22 cellular contexts compared by ENCODE assay signal in genomic region chr3:38086496-38086895, GRCh38. TPM values are rescaled to one million over a fixed set of nuclear protein-coding genes. Genes with fewer than 3 reads are reported as not detected.
A peak's percentile ranks its signal among the peaks of the same experiment; 100 is the strongest.
DNase-seq lines count a peak whose midpoint lies in the region; ATAC-seq, FAIRE-seq and TF ChIP-seq lines count a peak whose summit lies in the region.
"Had no signal": no experiment of that assay in that cellular context is flagged by ENCODE, and none has a peak within 500 bp of the region (broad histone marks: within the 10 kb centered on the region; RNA-seq: fewer than 3 reads in every experiment).

No MANE protein-coding gene starts in this region.

- H3K9ac ChIP-seq in liver (ENCODE audit: low read depth in 1 of 2, low read length in 2 of 2) (no peak overlapping the region), HepG2 (ENCODE audit: insufficient read depth, low read depth, low read length) (no peak overlapping the region)
- H3K9ac ChIP-seq: BLaER1 had no signal

- ATAC-seq in HepG2, result no peak
- ATAC-seq in left lobe of liver, result peak; percentile 78

- no peaks in the 10 kb centered on the region for H3K27me3 ChIP-seq in liver (ENCODE audit: control insufficient read depth in 4 of 4, insufficient read depth in 4 of 4, low read length in 3 of 4)
- H3K27me3 ChIP-seq in HepG2 (ENCODE audit: control insufficient read depth in 1 of 2, insufficient read depth in 2 of 2, low read length in 2 of 2), result peaks cover 0 to 8% of the 10 kb centered on the region in 2 experiments; a peak in 2 of 5 replicates
- H3K27me3 ChIP-seq: BLaER1 had no signal

- POLR2A ChIA-PET in HepG2 (lab: Yijun Ruan, JAX), result no interaction called here
- POLR2A ChIA-PET in OCI-LY7 (lab: Charles Lee), result no interaction called here

- no peak for TF ChIP-seq POLR2A in HepG2 (IDR thresholded peaks at IDR 0.05; ENCODE audit: insufficient read depth in 1 of 2, low read depth in 2 of 2, low read length in 2 of 2)

- WGBS in liver, result 57% methylated on average over 3 of the region's 3 CpGs
- WGBS in HepG2 (ENCODE audit: low lambda C conversion rate), result 52% methylated on average over 3 of the region's 3 CpGs

- FAIRE-seq in HepG2 (lab: Jason Lieb, UNC), result no peak
- FAIRE-seq: A204.1, GM12891, GM18507 had no signal

- H3K4me3 ChIP-seq in liver (ENCODE audit: low read depth in 1 of 3, low read length in 3 of 3) (no peak overlapping the region), HepG2 (replicated peaks in 1 of 3; ENCODE audit: insufficient read depth in 1 of 3, low read depth in 2 of 3, low read length in 3 of 3) (no peak overlapping the region), OCI-LY7 (ENCODE audit: low read depth, low read length, poor library complexity, severe bottlenecking) (no peak overlapping the region)
- H3K4me3 ChIP-seq: BLaER1, GM23338 had no signal

- in situ Hi-C loops in HepG2 (cut with HindIII; ENCODE audit: extremely low pct_ligation_motif_present, low pct_unique_long_range_greater_than_20kb), result no loop called here

- no peaks in the 10 kb centered on the region for H4K20me1 ChIP-seq in HepG2 (ENCODE audit: insufficient read depth, low read length)
- H4K20me1 ChIP-seq in OCI-LY7 (ENCODE audit: insufficient read depth, low read length), result no peaks in the 10 kb centered on the region
- H4K20me1 ChIP-seq: BLaER1 had no signal

- H3K9me3 ChIP-seq in liver (ENCODE audit: control insufficient read depth in 4 of 4, low read length in 3 of 4) (no peaks in the 10 kb centered on the region), HepG2 (ENCODE audit: low read length) (no peaks in the 10 kb centered on the region), OCI-LY7 (ENCODE audit: low read length) (no peaks in the 10 kb centered on the region)

- H3K4me2 ChIP-seq in HepG2 (ENCODE audit: low read depth, low read length) (no peak overlapping the region), OCI-LY7 (ENCODE audit: low read length) (no peak overlapping the region)
- H3K4me2 ChIP-seq: BLaER1, GM23338 had no signal

- H3K79me2 ChIP-seq in HepG2 (ENCODE audit: insufficient read depth, low read length) (no peaks in the 10 kb centered on the region), OCI-LY7 (ENCODE audit: insufficient read depth, low read depth, low read length) (no peaks in the 10 kb centered on the region)

- TF ChIP-seq EP300 in HepG2 (IDR thresholded peaks at IDR 0.05; ENCODE audit: low read depth in 2 of 2, low read length in 2 of 2), result no peak
- no peak for TF ChIP-seq EP300 in HepG2 (CRISPR knock-in tag; IDR thresholded peaks at IDR 0.05; ENCODE audit: borderline replicate concordance)

- no peaks in the 10 kb centered on the region for H3K9me2 ChIP-seq in OCI-LY7 (ENCODE audit: insufficient read depth, low read length)

- no peak overlapping the region for H2AFZ ChIP-seq in HepG2 (ENCODE audit: low read length)
- H2AFZ ChIP-seq in OCI-LY7 (ENCODE audit: low read length), result no peak overlapping the region
- H2AFZ ChIP-seq: GM23338 had no signal

- BruUV-seq in HepG2 (replicated peaks; lab: Mats Ljungman, UMichigan) (no TSS peak), OCI-LY7 (replicated peaks; lab: Mats Ljungman, UMichigan) (no TSS peak)

- no peak for DNase-seq in HepG2 (ENCODE audit: low spot score)
- DNase-seq in RPMI8226, result peak; percentile 1
- DNase-seq in left lobe of liver (ENCODE audit: low spot score), result no peak
- no peak for DNase-seq in OCI-LY7 (ENCODE audit: low spot score)
- no peak for DNase-seq in NAMALWA (ENCODE audit: low spot score)
- DNase-seq in occipital lobe (lab: John Stamatoyannopoulos, UW), result no peak
- DNase-seq: Calu3, COR-L47, DMS53, DMS79 treated with DMSO at 0.1 percent for 48 hours, GF-D8, H9 had no signal

- TF ChIP-seq CTCF in liver (IDR thresholded peaks at IDR 0.05; ENCODE audit: low read depth, low read length, missing input control) (no peak), HepG2 (CRISPR knock-in tag; IDR thresholded peaks at IDR 0.05) (no peak), OCI-LY7 (conservative IDR thresholded peaks at IDR 0.05; ENCODE audit: low read length) (no peak)

- H3K36me3 ChIP-seq in liver (ENCODE audit: control insufficient read depth in 4 of 4, insufficient read depth in 3 of 4, low read depth in 1 of 4, low read length in 3 of 4), result no peaks in the 10 kb centered on the region
- H3K36me3 ChIP-seq in HepG2 (replicated peaks in 1 of 2; ENCODE audit: control insufficient read depth in 1 of 2, insufficient read depth in 2 of 2, low read length in 2 of 2), result no peaks in the 10 kb centered on the region
- no peaks in the 10 kb centered on the region for H3K36me3 ChIP-seq in OCI-LY7 (ENCODE audit: insufficient read depth, low read length)
- H3K36me3 ChIP-seq: BLaER1 had no signal

- H3K4me1 ChIP-seq in liver (ENCODE audit: control insufficient read depth in 4 of 4, insufficient read depth in 4 of 4, low read length in 3 of 4), result peaks cover 2 to 13% (median 9%) of the 10 kb centered on the region in 4 donors
- H3K4me1 ChIP-seq in HepG2 (ENCODE audit: insufficient read depth, low read length), result no peaks in the 10 kb centered on the region
- H3K4me1 ChIP-seq in OCI-LY7 (ENCODE audit: insufficient read depth, low read length, poor library complexity, severe bottlenecking), result no peaks in the 10 kb centered on the region

- peak in 1 of 2 donors; percentile 12 for TF ChIP-seq RAD21 in liver (IDR thresholded peaks at IDR 0.05)
- no peak for TF ChIP-seq RAD21 in HepG2 (CRISPR knock-in tag; IDR thresholded peaks at IDR 0.05)

- intact Hi-C loops in HepG2 (cut with micrococcal nuclease; ENCODE audit: unreplicated experiment) (no loop called here), OCI-LY7 (cut with micrococcal nuclease; ENCODE audit: unreplicated experiment) (no loop called here)

- CTCF ChIA-PET in HepG2 (lab: Yijun Ruan, JAX; ENCODE audit: low intra/inter-chr PET ratio, low total read pairs) (no interaction called here), OCI-LY7 (lab: Charles Lee; ENCODE audit: unreplicated experiment) (no interaction called here)

- H3K27ac ChIP-seq in liver (ENCODE audit: low read depth in 1 of 2, low read length in 2 of 2), result no peak overlapping the region
- no peak overlapping the region for H3K27ac ChIP-seq in HepG2 (ENCODE audit: extremely low read length, insufficient read depth, low read length)
- H3K27ac ChIP-seq in OCI-LY7 (ENCODE audit: low read depth, low read length, poor library complexity, severe bottlenecking), result no peak overlapping the region
- H3K27ac ChIP-seq: 22Rv1, BLaER1, C4-2B had no signal

RNA-seq across cellular contexts. Expression of gene DLEC1, which starts 47.5 kb away (rescaled TPM):
- under 1 TPM; 0.09 to 0.17 TPM for total RNA-seq in liver
- under 1 TPM; 0.43 to 0.63 TPM for polyA plus RNA-seq in liver
- total RNA-seq in HepG2 (2016; rRNA removed; fragmentation: Illumina TruSeq; extraction: Trizol), result not detected in 2 replicates
- total RNA-seq in HepG2 (2016; cell fraction: cytosol; rRNA removed; fragmentation: Illumina TruSeq; extraction: Trizol; ENCODE audit: low read depth), result not detected in 2 replicates
- total RNA-seq in HepG2 (2016; cell fraction: insoluble cytoplasmic fraction; rRNA removed; fragmentation: Illumina TruSeq; extraction: Trizol), result not detected in 2 replicates
- total RNA-seq in HepG2 (2016; cell fraction: membrane; rRNA removed; fragmentation: Illumina TruSeq; extraction: Trizol), result not detected in 2 replicates
- not detected in 2 replicates for total RNA-seq in HepG2 (2016; cell fraction: nucleus; rRNA removed; fragmentation: Illumina TruSeq; extraction: Trizol)
- 0.09 and 0.13 TPM in 2 replicates for polyA plus RNA-seq in HepG2 (2011; rRNA removed)
- 0.01 TPM in 1 of 2 replicates, not detected in the other for polyA plus RNA-seq in HepG2 (2011; cell fraction: cytosol; rRNA removed)
- 0.56 and 0.99 TPM in 2 replicates for polyA plus RNA-seq in HepG2 (2011; cell fraction: nucleus; rRNA removed)
- polyA plus RNA-seq in HepG2 (2012), result 0.47 and 0.54 TPM in 2 replicates
- not detected in 2 replicates for polyA plus RNA-seq in HepG2 (2016; cell fraction: cytosol; fragmentation: Illumina TruSeq; extraction: Trizol; ENCODE audit: low read depth)
- not detected in 2 replicates for polyA plus RNA-seq in HepG2 (2016; cell fraction: insoluble cytoplasmic fraction; fragmentation: Illumina TruSeq; extraction: Trizol; ENCODE audit: low read depth)
- polyA plus RNA-seq in HepG2 (2016; cell fraction: membrane; fragmentation: Illumina TruSeq; extraction: Trizol; ENCODE audit: low read depth), result not detected in 2 replicates
- polyA plus RNA-seq in HepG2 (2016; cell fraction: nucleus; fragmentation: Illumina TruSeq; extraction: Trizol; ENCODE audit: insufficient read depth, low read depth), result not detected in 2 replicates
- polyA minus RNA-seq in HepG2 (2011; rRNA and poly(A)+ RNA removed; ENCODE audit: low replicate concordance), result 0.40 TPM in 1 of 2 replicates, not detected in the other
- polyA minus RNA-seq in HepG2 (2011; cell fraction: cytosol; rRNA and poly(A)+ RNA removed), result not detected in 2 replicates
- 0.77 and 0.99 TPM in 2 replicates for polyA minus RNA-seq in HepG2 (2011; cell fraction: nucleus; rRNA and poly(A)+ RNA removed)
- 0.05 TPM for total RNA-seq in left lobe of liver
- total RNA-seq in OCI-LY7 (2014; rRNA removed; shearing (Covaris generic)), result 0.13 TPM in 1 of 2 replicates, not detected in the other
- 0.11 TPM in 1 of 2 replicates, not detected in the other for total RNA-seq in OCI-LY7 (2022)
- 0.78 TPM for total RNA-seq in occipital lobe
- total RNA-seq: Daoy, G401 had no signal

RNA-seq across cellular contexts. Expression of gene ACAA1, which starts 50.4 kb away (rescaled TPM):
- total RNA-seq in liver (100 to 1,000 TPM; 220 to 410 TPM), HepG2 (2016; rRNA removed; fragmentation: Illumina TruSeq; extraction: Trizol) (60.8 and 107 TPM in 2 replicates), left lobe of liver (479 TPM), OCI-LY7 (2022) (45.3 and 50.3 TPM in 2 replicates), occipital lobe (26.2 TPM)
- polyA plus RNA-seq in liver (100 to 1,000 TPM; 338 to 342 TPM), HepG2 (2011; rRNA removed) (188 and 221 TPM in 2 replicates)
- 27.5 and 27.8 TPM in 2 replicates for total RNA-seq in HepG2 (2016; cell fraction: cytosol; rRNA removed; fragmentation: Illumina TruSeq; extraction: Trizol; ENCODE audit: low read depth)
- 63.4 and 105 TPM in 2 replicates for total RNA-seq in HepG2 (2016; cell fraction: insoluble cytoplasmic fraction; rRNA removed; fragmentation: Illumina TruSeq; extraction: Trizol)
- 52.7 and 55.5 TPM in 2 replicates for total RNA-seq in HepG2 (2016; cell fraction: membrane; rRNA removed; fragmentation: Illumina TruSeq; extraction: Trizol)
- 75.4 and 87.9 TPM in 2 replicates for total RNA-seq in HepG2 (2016; cell fraction: nucleus; rRNA removed; fragmentation: Illumina TruSeq; extraction: Trizol)
- polyA plus RNA-seq in HepG2 (2011; cell fraction: cytosol; rRNA removed), result 169 and 202 TPM in 2 replicates
- 588 and 662 TPM in 2 replicates for polyA plus RNA-seq in HepG2 (2011; cell fraction: nucleus; rRNA removed)
- polyA plus RNA-seq in HepG2 (2012), result 125 and 170 TPM in 2 replicates
- polyA plus RNA-seq in HepG2 (2016; cell fraction: cytosol; fragmentation: Illumina TruSeq; extraction: Trizol; ENCODE audit: low read depth), result 44.3 and 47.9 TPM in 2 replicates
- polyA plus RNA-seq in HepG2 (2016; cell fraction: insoluble cytoplasmic fraction; fragmentation: Illumina TruSeq; extraction: Trizol; ENCODE audit: low read depth), result 240 and 247 TPM in 2 replicates
- 62.9 and 66.6 TPM in 2 replicates for polyA plus RNA-seq in HepG2 (2016; cell fraction: membrane; fragmentation: Illumina TruSeq; extraction: Trizol; ENCODE audit: low read depth)
- 290 and 311 TPM in 2 replicates for polyA plus RNA-seq in HepG2 (2016; cell fraction: nucleus; fragmentation: Illumina TruSeq; extraction: Trizol; ENCODE audit: insufficient read depth, low read depth)
- polyA minus RNA-seq in HepG2 (2011; rRNA and poly(A)+ RNA removed; ENCODE audit: low replicate concordance), result 57.0 and 213 TPM in 2 replicates
- 80.2 and 80.3 TPM in 2 replicates for polyA minus RNA-seq in HepG2 (2011; cell fraction: cytosol; rRNA and poly(A)+ RNA removed)
- 241 and 244 TPM in 2 replicates for polyA minus RNA-seq in HepG2 (2011; cell fraction: nucleus; rRNA and poly(A)+ RNA removed)
- total RNA-seq in OCI-LY7 (2014; rRNA removed; shearing (Covaris generic)), result 13.3 and 13.9 TPM in 2 replicates

RNA-seq across cellular contexts. Expression of gene MYD88, which starts 52.0 kb away (rescaled TPM):
- total RNA-seq in liver (10 to 100 TPM; 15.4 to 60.3 TPM), HepG2 (2016; rRNA removed; fragmentation: Illumina TruSeq; extraction: Trizol) (7.6 and 14.5 TPM in 2 replicates), left lobe of liver (37.5 TPM), OCI-LY7 (2022) (28.6 and 29.4 TPM in 2 replicates), occipital lobe (2.7 TPM)
- polyA plus RNA-seq in liver (10 to 100 TPM; 37.0 to 51.1 TPM), HepG2 (2011; rRNA removed) (32.7 and 36.6 TPM in 2 replicates)
- 2.5 and 3.5 TPM in 2 replicates for total RNA-seq in HepG2 (2016; cell fraction: cytosol; rRNA removed; fragmentation: Illumina TruSeq; extraction: Trizol; ENCODE audit: low read depth)
- 7.2 and 14.6 TPM in 2 replicates for total RNA-seq in HepG2 (2016; cell fraction: insoluble cytoplasmic fraction; rRNA removed; fragmentation: Illumina TruSeq; extraction: Trizol)
- 6.0 and 6.5 TPM in 2 replicates for total RNA-seq in HepG2 (2016; cell fraction: membrane; rRNA removed; fragmentation: Illumina TruSeq; extraction: Trizol)
- total RNA-seq in HepG2 (2016; cell fraction: nucleus; rRNA removed; fragmentation: Illumina TruSeq; extraction: Trizol), result 9.8 and 11.0 TPM in 2 replicates
- polyA plus RNA-seq in HepG2 (2011; cell fraction: cytosol; rRNA removed), result 31.0 and 32.2 TPM in 2 replicates
- polyA plus RNA-seq in HepG2 (2011; cell fraction: nucleus; rRNA removed), result 53.7 and 60.9 TPM in 2 replicates
- 19.9 and 22.6 TPM in 2 replicates for polyA plus RNA-seq in HepG2 (2012)
- 2.8 and 2.9 TPM in 2 replicates for polyA plus RNA-seq in HepG2 (2016; cell fraction: cytosol; fragmentation: Illumina TruSeq; extraction: Trizol; ENCODE audit: low read depth)
- polyA plus RNA-seq in HepG2 (2016; cell fraction: insoluble cytoplasmic fraction; fragmentation: Illumina TruSeq; extraction: Trizol; ENCODE audit: low read depth), result 51.1 and 57.2 TPM in 2 replicates
- polyA plus RNA-seq in HepG2 (2016; cell fraction: membrane; fragmentation: Illumina TruSeq; extraction: Trizol; ENCODE audit: low read depth), result 9.0 and 9.6 TPM in 2 replicates
- polyA plus RNA-seq in HepG2 (2016; cell fraction: nucleus; fragmentation: Illumina TruSeq; extraction: Trizol; ENCODE audit: insufficient read depth, low read depth), result 48.1 and 53.6 TPM in 2 replicates
- 15.6 and 54.6 TPM in 2 replicates for polyA minus RNA-seq in HepG2 (2011; rRNA and poly(A)+ RNA removed; ENCODE audit: low replicate concordance)
- polyA minus RNA-seq in HepG2 (2011; cell fraction: cytosol; rRNA and poly(A)+ RNA removed), result 19.7 and 21.8 TPM in 2 replicates
- 13.9 and 15.8 TPM in 2 replicates for polyA minus RNA-seq in HepG2 (2011; cell fraction: nucleus; rRNA and poly(A)+ RNA removed)
- total RNA-seq in OCI-LY7 (2014; rRNA removed; shearing (Covaris generic)), result 8.8 and 16.3 TPM in 2 replicates
- total RNA-seq: G401 had no signal

RNA-seq across cellular contexts. Expression of gene PLCD1, which starts 57.1 kb away (rescaled TPM):
- total RNA-seq in liver, result 10 to 100 TPM in 1 of 2 donors, 1 to 10 TPM in 1; 9.5 to 10.5 TPM
- polyA plus RNA-seq in liver, result 1 to 10 TPM; 6.7 to 8.7 TPM
- 10.1 and 11.4 TPM in 2 replicates for total RNA-seq in HepG2 (2016; rRNA removed; fragmentation: Illumina TruSeq; extraction: Trizol)
- 2.1 and 3.6 TPM in 2 replicates for total RNA-seq in HepG2 (2016; cell fraction: cytosol; rRNA removed; fragmentation: Illumina TruSeq; extraction: Trizol; ENCODE audit: low read depth)
- total RNA-seq in HepG2 (2016; cell fraction: insoluble cytoplasmic fraction; rRNA removed; fragmentation: Illumina TruSeq; extraction: Trizol), result 9.3 and 12.3 TPM in 2 replicates
- total RNA-seq in HepG2 (2016; cell fraction: membrane; rRNA removed; fragmentation: Illumina TruSeq; extraction: Trizol), result 4.6 and 5.7 TPM in 2 replicates
- total RNA-seq in HepG2 (2016; cell fraction: nucleus; rRNA removed; fragmentation: Illumina TruSeq; extraction: Trizol), result 8.0 and 8.9 TPM in 2 replicates
- polyA plus RNA-seq in HepG2 (2011; rRNA removed), result 12.4 and 12.8 TPM in 2 replicates
- 7.2 and 10.7 TPM in 2 replicates for polyA plus RNA-seq in HepG2 (2011; cell fraction: cytosol; rRNA removed)
- 30.9 and 33.2 TPM in 2 replicates for polyA plus RNA-seq in HepG2 (2011; cell fraction: nucleus; rRNA removed)
- 10.6 and 11.1 TPM in 2 replicates for polyA plus RNA-seq in HepG2 (2012)
- 2.2 and 2.7 TPM in 2 replicates for polyA plus RNA-seq in HepG2 (2016; cell fraction: cytosol; fragmentation: Illumina TruSeq; extraction: Trizol; ENCODE audit: low read depth)
- polyA plus RNA-seq in HepG2 (2016; cell fraction: insoluble cytoplasmic fraction; fragmentation: Illumina TruSeq; extraction: Trizol; ENCODE audit: low read depth), result 6.8 and 9.0 TPM in 2 replicates
- polyA plus RNA-seq in HepG2 (2016; cell fraction: membrane; fragmentation: Illumina TruSeq; extraction: Trizol; ENCODE audit: low read depth), result 3.9 and 5.6 TPM in 2 replicates
- polyA plus RNA-seq in HepG2 (2016; cell fraction: nucleus; fragmentation: Illumina TruSeq; extraction: Trizol; ENCODE audit: insufficient read depth, low read depth), result 13.4 and 22.2 TPM in 2 replicates
- 2.2 and 34.5 TPM in 2 replicates for polyA minus RNA-seq in HepG2 (2011; rRNA and poly(A)+ RNA removed; ENCODE audit: low replicate concordance)
- 11.5 and 15.0 TPM in 2 replicates for polyA minus RNA-seq in HepG2 (2011; cell fraction: cytosol; rRNA and poly(A)+ RNA removed)
- polyA minus RNA-seq in HepG2 (2011; cell fraction: nucleus; rRNA and poly(A)+ RNA removed), result 8.4 and 11.8 TPM in 2 replicates
- total RNA-seq in left lobe of liver, result 11.3 TPM
- 5.8 and 10.4 TPM in 2 replicates for total RNA-seq in OCI-LY7 (2014; rRNA removed; shearing (Covaris generic))
- 7.7 and 11.8 TPM in 2 replicates for total RNA-seq in OCI-LY7 (2022)
- total RNA-seq in occipital lobe, result 4.4 TPM
